Comparison of ENCODE assay signal across 35 cellular contexts in genomic region chr20:20795721-20796120, GRCh38.
"Had no signal": no experiment of that assay in that cellular context is flagged by ENCODE, and none has a peak within 500 bp of the region (broad histone marks: within the 10 kb centered on the region; RNA-seq: fewer than 3 reads in every experiment).

No MANE protein-coding gene starts in this region.

- H3K36me3 ChIP-seq: adrenal gland, brain microvascular endothelial cell, breast epithelium had no signal

- H3K27ac Mint-ChIP-seq: activated B cell treated with CpG ODN at 0.5 μM for 24 hours; activated CD4-positive, alpha-beta memory T cell treated with anti-CD3 and anti-CD28 coated beads for 36 hours; activated CD4-positive, alpha-beta T cell treated with anti-CD3 and anti-CD28 coated beads, Interleukin-2, amount 10 ng/mL, durations not matched to agents 24 days and 14 days; activated CD8-positive, alpha-beta T cell treated with anti-CD3 and anti-CD28 coated beads for 36 hours; activated naive CD4-positive, alpha-beta T cell treated with anti-CD3 and anti-CD28 coated beads for 36 hours; activated naive CD4-positive, alpha-beta T cell treated with anti-CD3 and anti-CD28 coated beads, Interleukin-2, amount 50 U/mL, for 72 hours; activated naive CD8-positive, alpha-beta T cell treated with anti-CD3 and anti-CD28 coated beads for 36 hours; activated T-cell treated with anti-CD3 and anti-CD28 coated beads, Interleukin-2, amount 50 U/mL, for 72 hours; activated T-helper 1 cell treated with anti-CD3 and anti-CD28 coated beads, Interleukin-12 subunit alpha, Interleukin-12 subunit beta, Interleukin-2, Interleukin-4 antibody, amounts not matched to agents 30 ng/mL and 10 ng/mL and 1 ng/mL, durations not matched to agents 14 hours and 24 hours and 36 hours; activated T-helper 17 cell treated with anti-CD3 and anti-CD28 coated beads, Interleukin-2, amount 50 U/mL, for 72 hours; T-helper 1 cell treated with Interleukin-12 subunit alpha and Interleukin-12 subunit beta and Interleukin-4 antibody, amounts not matched to agents 30 μg/mL and 1 μg/mL, for 36 hours; T-helper 2 cell treated with Interferon-gamma antibody and Interleukin-4, amounts not matched to agents 5 μg/mL and 100 μg/mL, for 36 hours had no signal

- H3K4me1 Mint-ChIP-seq: activated B cell treated with CpG ODN at 0.5 μM for 24 hours; activated CD4-positive, alpha-beta T cell treated with anti-CD3 and anti-CD28 coated beads, Interleukin-2, amount 10 ng/mL, durations not matched to agents 24 days and 14 days; activated naive CD8-positive, alpha-beta T cell treated with anti-CD3 and anti-CD28 coated beads for 36 hours; activated T-helper 17 cell treated with anti-CD3 and anti-CD28 coated beads, Interleukin-2, amount 50 U/mL, for 72 hours had no signal

- DNase-seq: activated B cell treated with CpG ODN at 0.5 μM for 24 hours; activated CD4-positive, alpha-beta memory T cell treated with anti-CD3 and anti-CD28 coated beads for 36 hours; activated CD4-positive, alpha-beta T cell treated with anti-CD3 and anti-CD28 coated beads for 4 hours; activated CD4-positive, alpha-beta T cell treated with anti-CD3 and anti-CD28 coated beads, Interleukin-2, amount 10 ng/mL, durations not matched to agents 24 days and 14 days; activated CD4-positive, alpha-beta T cell treated with anti-CD3 and anti-CD28 coated beads, Interleukin-2, amount 50 U/mL, for 1 hour; activated CD4-positive, alpha-beta T cell treated with anti-CD3 and anti-CD28 coated beads, Interleukin-2, amount 50 U/mL, for 4 hours; activated CD4-positive, CD25-positive, alpha-beta regulatory T cell treated with anti-CD3 and anti-CD28 coated beads, Interleukin-2, amount 50 U/mL, for 72 hours; activated CD8-positive, alpha-beta memory T cell treated with anti-CD3 and anti-CD28 coated beads, Interleukin-2, amount 50 U/mL, for 4 hours; activated CD8-positive, alpha-beta T cell treated with anti-CD3 and anti-CD28 coated beads for 36 hours; activated effector memory CD4-positive, alpha-beta T cell treated with anti-CD3 and anti-CD28 coated beads, Interleukin-2, amount 50 U/mL, for 16 hours; activated gamma-delta T cell treated with Interleukin-2 at 50 U/mL for 16 hours; activated naive CD4-positive, alpha-beta T cell; activated naive CD4-positive, alpha-beta T cell treated with anti-CD3 and anti-CD28 coated beads for 36 hours; activated naive CD4-positive, alpha-beta T cell treated with anti-CD3 and anti-CD28 coated beads, Interleukin-2, amount 50 U/mL, for 16 hours; activated naive CD8-positive, alpha-beta T cell treated with anti-CD3 and anti-CD28 coated beads for 36 hours; activated T-cell treated with anti-CD3 and anti-CD28 coated beads for 4 hours; activated T-cell treated with anti-CD3 and anti-CD28 coated beads, Interleukin-2, amount 50 U/mL, for 1 hour; activated T-cell treated with anti-CD3 and anti-CD28 coated beads, Interleukin-2, amount 50 U/mL, for 4 hours; activated T-cell treated with anti-CD3 and anti-CD28 coated beads, Interleukin-2, amount 50 U/mL, for 72 hours; adrenal gland; amniotic stem cell; aorta; body of pancreas; brain microvascular endothelial cell; central memory CD4-positive, alpha-beta T cell; T-helper 1 cell; T-helper 2 cell; T-helper 9 cell had no signal

- H3K27me3 ChIP-seq: adrenal gland, body of pancreas, brain microvascular endothelial cell, breast epithelium had no signal

- H3K4me3 ChIP-seq: adrenal gland, body of pancreas, breast epithelium had no signal

- H3K27ac ChIP-seq: adrenal gland, body of pancreas, brain microvascular endothelial cell, breast epithelium, VCaP had no signal

- H3K9me3 Mint-ChIP-seq: activated B cell treated with CpG ODN at 0.5 μM for 24 hours; activated CD4-positive, alpha-beta memory T cell treated with anti-CD3 and anti-CD28 coated beads for 36 hours; activated CD4-positive, alpha-beta T cell treated with anti-CD3 and anti-CD28 coated beads, Interleukin-2, amount 10 ng/mL, durations not matched to agents 24 days and 14 days; activated CD8-positive, alpha-beta T cell treated with anti-CD3 and anti-CD28 coated beads for 36 hours; activated naive CD4-positive, alpha-beta T cell treated with anti-CD3 and anti-CD28 coated beads for 36 hours; activated naive CD4-positive, alpha-beta T cell treated with anti-CD3 and anti-CD28 coated beads, Interleukin-2, amount 50 U/mL, for 72 hours; activated naive CD8-positive, alpha-beta T cell treated with anti-CD3 and anti-CD28 coated beads for 36 hours; activated T-cell treated with anti-CD3 and anti-CD28 coated beads, Interleukin-2, amount 50 U/mL, for 4 hours; activated T-cell treated with anti-CD3 and anti-CD28 coated beads, Interleukin-2, amount 50 U/mL, for 72 hours; activated T-helper 1 cell treated with anti-CD3 and anti-CD28 coated beads, Interleukin-12 subunit alpha, Interleukin-12 subunit beta, Interleukin-2, Interleukin-4 antibody, amounts not matched to agents 30 ng/mL and 10 ng/mL and 1 ng/mL, durations not matched to agents 14 hours and 24 hours and 36 hours; activated T-helper 17 cell treated with anti-CD3 and anti-CD28 coated beads, Interleukin-2, amount 50 U/mL, for 72 hours; T-helper 1 cell treated with Interleukin-12 subunit alpha and Interleukin-12 subunit beta and Interleukin-4 antibody, amounts not matched to agents 30 μg/mL and 1 μg/mL, for 36 hours; T-helper 2 cell treated with Interferon-gamma antibody and Interleukin-4, amounts not matched to agents 5 μg/mL and 100 μg/mL, for 36 hours had no signal

- H3K36me3 Mint-ChIP-seq: activated CD4-positive, alpha-beta memory T cell treated with anti-CD3 and anti-CD28 coated beads for 36 hours; activated naive CD4-positive, alpha-beta T cell treated with anti-CD3 and anti-CD28 coated beads, Interleukin-2, amount 50 U/mL, for 72 hours; activated naive CD8-positive, alpha-beta T cell treated with anti-CD3 and anti-CD28 coated beads for 36 hours had no signal

- H3K9me3 ChIP-seq: adrenal gland, body of pancreas, breast epithelium had no signal

- ATAC-seq: activated CD8-positive, alpha-beta T cell treated with anti-CD3 and anti-CD28 coated beads for 36 hours; activated naive CD4-positive, alpha-beta T cell treated with anti-CD3 and anti-CD28 coated beads, Interleukin-2, amount 50 U/mL, for 72 hours; activated T-cell treated with anti-CD3 and anti-CD28 coated beads, Interleukin-2, amount 50 U/mL, for 4 hours; activated T-cell treated with anti-CD3 and anti-CD28 coated beads, Interleukin-2, amount 50 U/mL, for 72 hours; activated T-helper 17 cell treated with anti-CD3 and anti-CD28 coated beads, Interleukin-2, amount 50 U/mL, for 72 hours; body of pancreas had no signal

- H3K4me1 ChIP-seq: adrenal gland, body of pancreas, breast epithelium had no signal

- H3K4me3 Mint-ChIP-seq: activated B cell treated with CpG ODN at 0.5 μM for 24 hours; activated CD4-positive, alpha-beta memory T cell treated with anti-CD3 and anti-CD28 coated beads for 36 hours; activated CD4-positive, alpha-beta T cell treated with anti-CD3 and anti-CD28 coated beads, Interleukin-2, amount 10 ng/mL, durations not matched to agents 24 days and 14 days; activated CD8-positive, alpha-beta T cell treated with anti-CD3 and anti-CD28 coated beads for 36 hours; activated naive CD4-positive, alpha-beta T cell treated with anti-CD3 and anti-CD28 coated beads for 36 hours; activated naive CD8-positive, alpha-beta T cell treated with anti-CD3 and anti-CD28 coated beads for 36 hours; activated T-cell treated with anti-CD3 and anti-CD28 coated beads, Interleukin-2, amount 50 U/mL, for 4 hours; activated T-cell treated with anti-CD3 and anti-CD28 coated beads, Interleukin-2, amount 50 U/mL, for 72 hours; activated T-helper 1 cell treated with anti-CD3 and anti-CD28 coated beads, Interleukin-12 subunit alpha, Interleukin-12 subunit beta, Interleukin-2, Interleukin-4 antibody, amounts not matched to agents 30 ng/mL and 10 ng/mL and 1 ng/mL, durations not matched to agents 14 hours and 24 hours and 36 hours; activated T-helper 17 cell treated with anti-CD3 and anti-CD28 coated beads, Interleukin-2, amount 50 U/mL, for 72 hours; T-helper 1 cell treated with Interleukin-12 subunit alpha and Interleukin-12 subunit beta and Interleukin-4 antibody, amounts not matched to agents 30 μg/mL and 1 μg/mL, for 36 hours; T-helper 2 cell treated with Interferon-gamma antibody and Interleukin-4, amounts not matched to agents 5 μg/mL and 100 μg/mL, for 36 hours had no signal

- H3K27me3 Mint-ChIP-seq: activated CD4-positive, alpha-beta memory T cell treated with anti-CD3 and anti-CD28 coated beads for 36 hours; activated CD4-positive, alpha-beta T cell treated with anti-CD3 and anti-CD28 coated beads, Interleukin-2, amount 10 ng/mL, durations not matched to agents 24 days and 14 days; activated CD8-positive, alpha-beta T cell treated with anti-CD3 and anti-CD28 coated beads for 36 hours; activated naive CD8-positive, alpha-beta T cell treated with anti-CD3 and anti-CD28 coated beads for 36 hours had no signal
